11 cellular contexts compared by ENCODE assay signal in genomic region chr18:54777118-54777791, GRCh38. TPM values are rescaled to one million over a fixed set of nuclear protein-coding genes. Genes with fewer than 3 reads are reported as not detected.
A peak's percentile ranks its signal among the peaks of the same experiment; 100 is the strongest.
DNase-seq lines count a peak whose midpoint lies in the region; ATAC-seq and TF ChIP-seq lines count a peak whose summit lies in the region.
"Had no signal": no experiment of that assay in that cellular context is flagged by ENCODE, and none has a peak within 500 bp of the region (broad histone marks: within the 10 kb centered on the region; RNA-seq: fewer than 3 reads in every experiment).

No MANE protein-coding gene starts in this region.

- ATAC-seq in HG03354 (IDR thresholded peaks at IDR 0.05; ENCODE audit: poor library complexity, severe bottlenecking, unreplicated experiment), result peak; percentile 60
- ATAC-seq in activated CD8-positive, alpha-beta T cell treated with anti-CD3 and anti-CD28 coated beads, Interleukin-2, amount 10 ng/mL, durations not matched to agents 7 days and 5 days, result no peak

- no peaks in the 10 kb centered on the region for H3K36me3 Mint-ChIP-seq in MCF 10A (ENCODE audit: insufficient read depth, unreplicated experiment)
- H3K36me3 Mint-ChIP-seq in activated CD8-positive, alpha-beta T cell treated with anti-CD3 and anti-CD28 coated beads, Interleukin-2, amount 10 ng/mL, durations not matched to agents 7 days and 5 days (ENCODE audit: low read depth), result no peaks in the 10 kb centered on the region

- WGBS in esophagus squamous epithelium, 2 donors, result 95 to 100% methylated on average over 1 of the region's 1 CpG

- peak overlapping the region; percentile 16 for H3K4me3 Mint-ChIP-seq in MCF 10A (ENCODE audit: unreplicated experiment)
- H3K4me3 Mint-ChIP-seq in activated CD8-positive, alpha-beta T cell treated with anti-CD3 and anti-CD28 coated beads, Interleukin-2, amount 10 ng/mL, durations not matched to agents 7 days and 5 days, result no peak overlapping the region
- H3K4me3 Mint-ChIP-seq: activated T-cell treated with anti-CD3 and anti-CD28 coated beads, Interleukin-2, amount 50 U/mL, for 4 hours had no signal

- H3K36me3 ChIP-seq in breast epithelium, result no peaks in the 10 kb centered on the region
- H3K36me3 ChIP-seq in esophagus squamous epithelium, result no peaks in the 10 kb centered on the region
- no peaks in the 10 kb centered on the region for H3K36me3 ChIP-seq in right atrium auricular region

- H3K27me3 ChIP-seq in breast epithelium (no peaks in the 10 kb centered on the region), esophagus squamous epithelium (no peaks in the 10 kb centered on the region), right atrium auricular region (no peaks in the 10 kb centered on the region)

- TF ChIP-seq CTCF in MCF 10A (IDR thresholded peaks at IDR 0.05; ENCODE audit: unreplicated experiment) (no peak), breast epithelium (IDR thresholded peaks at IDR 0.05) (no peak), esophagus squamous epithelium (IDR thresholded peaks at IDR 0.05) (no peak), right atrium auricular region (IDR thresholded peaks at IDR 0.05) (no peak)

- H3K27ac ChIP-seq in breast epithelium (no peak overlapping the region), esophagus squamous epithelium (peak overlapping the region in 3 of 4 donors; percentile 27 to 72 (median 55)), right atrium auricular region (no peak overlapping the region)

- no TSS peak for BruUV-seq in MCF 10A (replicated peaks; lab: Mats Ljungman, UMichigan)

- no peaks in the 10 kb centered on the region for H3K9me3 Mint-ChIP-seq in MCF 10A (ENCODE audit: unreplicated experiment)
- H3K9me3 Mint-ChIP-seq in activated CD8-positive, alpha-beta T cell treated with anti-CD3 and anti-CD28 coated beads, Interleukin-2, amount 10 ng/mL, durations not matched to agents 7 days and 5 days (ENCODE audit: insufficient read depth), result no peaks in the 10 kb centered on the region
- H3K9me3 Mint-ChIP-seq: activated T-cell treated with anti-CD3 and anti-CD28 coated beads, Interleukin-2, amount 50 U/mL, for 4 hours had no signal

- peak overlapping the region; percentile 92 for H3K27ac Mint-ChIP-seq in MCF 10A (ENCODE audit: low read depth, unreplicated experiment)
- H3K27ac Mint-ChIP-seq in activated CD8-positive, alpha-beta T cell treated with anti-CD3 and anti-CD28 coated beads, Interleukin-2, amount 10 ng/mL, durations not matched to agents 7 days and 5 days, result no peak overlapping the region

- H3K4me1 Mint-ChIP-seq in MCF 10A (ENCODE audit: insufficient read depth, unreplicated experiment), result peaks cover 49% of the 10 kb centered on the region
- no peaks in the 10 kb centered on the region for H3K4me1 Mint-ChIP-seq in activated CD8-positive, alpha-beta T cell treated with anti-CD3 and anti-CD28 coated beads, Interleukin-2, amount 10 ng/mL, durations not matched to agents 7 days and 5 days (ENCODE audit: low read depth)

- intact Hi-C loops in MCF 10A (cut with micrococcal nuclease) (loop anchor here (5.0 to 10.0 kb wide), 2 partner anchors 128 to 170 kb away; no protein-coding TSS in a partner anchor), breast epithelium (cut with DNase I; ENCODE audit: low total_unique reads) (no loop called here), esophagus squamous epithelium (cut with DNase I) (no loop called here)

- CTCF ChIA-PET in MCF 10A (lab: Yijun Ruan, JAX), result interaction anchor here (1.6 kb wide), 1 partner anchor 96 kb away, joined by 3 read pairs; no protein-coding TSS in a partner anchor
- CTCF ChIA-PET in activated CD8-positive, alpha-beta T cell treated with anti-CD3 and anti-CD28 coated beads, Interleukin-2, amount 10 ng/mL, durations not matched to agents 7 days and 5 days (lab: Charles Lee), result no interaction called here

- no peaks in the 10 kb centered on the region for H3K27me3 Mint-ChIP-seq in MCF 10A (ENCODE audit: insufficient read depth, unreplicated experiment)
- H3K27me3 Mint-ChIP-seq in activated CD8-positive, alpha-beta T cell treated with anti-CD3 and anti-CD28 coated beads, Interleukin-2, amount 10 ng/mL, durations not matched to agents 7 days and 5 days (ENCODE audit: low read depth), result peaks cover 11% of the 10 kb centered on the region

- H3K4me3 ChIP-seq in breast epithelium (no peak overlapping the region), esophagus squamous epithelium (no peak overlapping the region), right atrium auricular region (no peak overlapping the region)
- H3K4me3 ChIP-seq: lung had no signal

- POLR2A ChIA-PET in MCF 10A (lab: Yijun Ruan, JAX), result interaction anchor here (0.7 to 2.4 kb wide), 9 partner anchors 43 to 191 kb away, joined by 3 to 25 read pairs (median 4); partner anchors contain the start of gene RAB27B
- POLR2A ChIA-PET in activated CD8-positive, alpha-beta T cell treated with anti-CD3 and anti-CD28 coated beads, Interleukin-2, amount 10 ng/mL, durations not matched to agents 7 days and 5 days (lab: Charles Lee), result no interaction called here

- H3K9me3 ChIP-seq in breast epithelium (no peaks in the 10 kb centered on the region), esophagus squamous epithelium (no peaks in the 10 kb centered on the region), right atrium auricular region (no peaks in the 10 kb centered on the region)

- DNase-seq in MCF 10A (ENCODE audit: unreplicated experiment) (no peak), breast epithelium (ENCODE audit: low spot score in 2 of 2) (no peak), esophagus squamous epithelium (lab: John Stamatoyannopoulos, UW) (no peak), right atrium auricular region (ENCODE audit: low spot score) (no peak)
- DNase-seq in effector CD8-positive, alpha-beta T cell (lab: John Stamatoyannopoulos, UW), result no peak
- no peak for DNase-seq in activated CD8-positive, alpha-beta T cell treated with anti-CD3 and anti-CD28 coated beads, Interleukin-2, amount 10 ng/mL, durations not matched to agents 7 days and 5 days
- DNase-seq in stimulated activated CD4-positive, alpha-beta T cell treated with anti-CD3 and anti-CD28 coated beads, Interleukin-1b, Interleukin-23, amount 100 ng/mL, for 48 hours, result no peak
- DNase-seq: activated T-cell treated with anti-CD3 and anti-CD28 coated beads, Interleukin-2, amount 50 U/mL, for 4 hours; GDM1 had no signal

- no peaks in the 10 kb centered on the region for H3K4me1 ChIP-seq in breast epithelium
- H3K4me1 ChIP-seq in esophagus squamous epithelium, result peaks cover 4 to 32% (median 8%) of the 10 kb centered on the region in 3 donors
- H3K4me1 ChIP-seq in right atrium auricular region, result no peaks in the 10 kb centered on the region

- TF ChIP-seq POLR2A in breast epithelium (IDR thresholded peaks at IDR 0.05) (no peak), esophagus squamous epithelium (IDR thresholded peaks at IDR 0.05) (no peak)

RNA-seq across cellular contexts. Expression of gene RAB27B, which starts 51.0 kb away (rescaled TPM):
- 32.2 and 73.5 TPM in 2 replicates for total RNA-seq in MCF 10A (2022)
- total RNA-seq in breast epithelium, result 10 to 100 TPM in 2 of 3 donors, 1 to 10 TPM in 1; 1.1 to 24.6 (median 11.8) TPM
- 10 to 100 TPM; 17.5 to 35.9 (median 32.1) TPM for total RNA-seq in esophagus squamous epithelium
- total RNA-seq in activated CD8-positive, alpha-beta T cell treated with anti-CD3 and anti-CD28 coated beads, Interleukin-2, amount 10 ng/mL, durations not matched to agents 7 days and 5 days, result 1 to 10 TPM; 1.7 to 2.0 TPM
- total RNA-seq in right atrium auricular region, result 1 to 10 TPM in 1 of 2 donors, under 1 TPM in 1; 0.11 to 1.1 TPM

Comparison
In these comparisons a context has a peak if more than half of its experiments do, and no peak if none do; other contexts are left out.
1. H3K27ac ChIP-seq: peak in esophagus squamous epithelium (3 of 4); none in breast epithelium (0 of 2) and right atrium auricular region (0 of 2).